8 cellular contexts compared by ENCODE assay signal in genomic region chr4:151031831-151032605, GRCh38. TPM values are rescaled to one million over a fixed set of nuclear protein-coding genes. Genes with fewer than 3 reads are reported as not detected.
DNase-seq lines count a peak whose midpoint lies in the region; TF ChIP-seq lines count a peak whose summit lies in the region.

No MANE protein-coding gene starts in this region.

- H3K27me3 ChIP-seq in H9 (ENCODE audit: insufficient read depth, low read length): no peaks in the 10 kb centered on the region

- H3T11ph ChIP-seq in H9 (ENCODE audit: low read length): no peak overlapping the region

- H3K14ac ChIP-seq in H9 (ENCODE audit: insufficient read depth, low read length): no peak overlapping the region

- no peak overlapping the region for H2BK120ac ChIP-seq in H9 (ENCODE audit: low read depth, low read length, poor library complexity, severe bottlenecking)

- H2BK20ac ChIP-seq in H9 (ENCODE audit: low read depth, low read length, poor library complexity, severe bottlenecking): no peak overlapping the region

- H3K4me1 Mint-ChIP-seq in H9: peaks cover 13 to 14% of the 10 kb centered on the region in 2 experiments
- H3K4me1 Mint-ChIP-seq in chondrocyte (ENCODE audit: low read depth): peaks cover 5% of the 10 kb centered on the region
- peaks cover 10% of the 10 kb centered on the region for H3K4me1 Mint-ChIP-seq in endothelial cell (ENCODE audit: unreplicated experiment)

- H3K9me3 Mint-ChIP-seq in H9: no peaks in the 10 kb centered on the region
- no peaks in the 10 kb centered on the region for H3K9me3 Mint-ChIP-seq in chondrocyte (ENCODE audit: low read depth)
- H3K9me3 Mint-ChIP-seq in endothelial cell (ENCODE audit: unreplicated experiment): no peaks in the 10 kb centered on the region

- H3K4me3 Mint-ChIP-seq in H9 (no peak overlapping the region), chondrocyte (ENCODE audit: unreplicated experiment) (no peak overlapping the region), endothelial cell (ENCODE audit: unreplicated experiment) (no peak overlapping the region)

- H4K5ac ChIP-seq in H9 (ENCODE audit: insufficient read length, low read depth, low read length): no peak overlapping the region

- no peak overlapping the region for H3K27ac ChIP-seq in H9 (ENCODE audit: insufficient read length, low read depth, low read length)

- no peaks in the 10 kb centered on the region for H3K79me1 ChIP-seq in H9 (ENCODE audit: insufficient read depth, low read depth, low read length, poor library complexity, severe bottlenecking)

- H3K4me2 ChIP-seq in H9 (ENCODE audit: insufficient read depth, insufficient read length, low read length): no peak overlapping the region

- DNase-seq in GM10248 (ENCODE audit: extremely low spot score): peak; percentile 40
- DNase-seq in H9: no peak
- peak; percentile 1 to 28 for DNase-seq in SW 1271 (lab: John Stamatoyannopoulos, UW)
- peak; percentile 54 for DNase-seq in fibroblast of peridontal ligament (ENCODE audit: extremely low read depth)
- no peak for DNase-seq in chondrocyte (ENCODE audit: low spot score)
- DNase-seq in SIG-M5 treated with dmso at 0.1 percent for 504 hours (lab: John Stamatoyannopoulos, UW; ENCODE audit: unreplicated experiment): no peak
- no peak for DNase-seq in NCI-H187 treated with DMSO at 0.1 percent for 48 hours (lab: John Stamatoyannopoulos, UW)
- no peak for DNase-seq in endothelial cell (ENCODE audit: low spot score)

- no peak overlapping the region for H2BK12ac ChIP-seq in H9 (ENCODE audit: insufficient read length, low read depth, low read length)

- H3K9me3 ChIP-seq in H9 (ENCODE audit: control insufficient read depth, low read depth, low read length): no peaks in the 10 kb centered on the region

- no peak overlapping the region for H2AFZ ChIP-seq in H9 (ENCODE audit: low read length)

- no peaks in the 10 kb centered on the region for H4K20me1 ChIP-seq in H9 (ENCODE audit: control insufficient read depth, insufficient read depth, insufficient read length)

- no peak overlapping the region for H2BK5ac ChIP-seq in H9 (ENCODE audit: insufficient read length, low read length)

- no CpG with 5 or more reads among the region's 12 CpGs for WGBS in H9 (ENCODE audit: extremely low coverage, insufficient read length, low lambda C conversion rate)

- H3K23me2 ChIP-seq in H9 (ENCODE audit: insufficient read length, low read depth, low read length, poor library complexity, severe bottlenecking): no peaks in the 10 kb centered on the region

- CTCF ChIA-PET in GM10248 (lab: Yijun Ruan, JAX): interaction anchor here (1.0 to 2.4 kb wide), 2 partner anchors 13 kb away, joined by 3 to 9 read pairs; no protein-coding TSS in a partner anchor

- H3K18ac ChIP-seq in H9 (ENCODE audit: insufficient read length, low read depth, low read length): no peak overlapping the region

- H4K91ac ChIP-seq in H9 (ENCODE audit: insufficient read length, low read depth, low read length): no peak overlapping the region

- no peak overlapping the region for H3K56ac ChIP-seq in H9 (ENCODE audit: insufficient read length, low read depth, low read length)

- no peak overlapping the region for H3K23ac ChIP-seq in H9 (ENCODE audit: insufficient read length, low read depth, low read length)

- H3K27me3 Mint-ChIP-seq in H9 (ENCODE audit: low read depth): no peaks in the 10 kb centered on the region
- no peaks in the 10 kb centered on the region for H3K27me3 Mint-ChIP-seq in chondrocyte (ENCODE audit: low read depth)
- H3K27me3 Mint-ChIP-seq in endothelial cell (ENCODE audit: unreplicated experiment): no peaks in the 10 kb centered on the region

- TF ChIP-seq CTCF in GM10248 (IDR thresholded peaks at IDR 0.05; ENCODE audit: control extremely low read depth, extremely low read depth, low read depth, missing control alignments) (no peak), H9 (conservative IDR thresholded peaks at IDR 0.05) (no peak), chondrocyte (IDR thresholded peaks at IDR 0.05) (no peak), endothelial cell (IDR thresholded peaks at IDR 0.05; ENCODE audit: unreplicated experiment) (no peak)

- H3K27ac Mint-ChIP-seq in H9 (peak overlapping the region; percentile 12 to 87 (median 45); a peak in 5 of 7 replicates), chondrocyte (ENCODE audit: unreplicated experiment) (no peak overlapping the region), endothelial cell (ENCODE audit: unreplicated experiment) (no peak overlapping the region)

- H2BK15ac ChIP-seq in H9 (ENCODE audit: low read depth, low read length): no peak overlapping the region

- peaks cover 1% of the 10 kb centered on the region; the same call in 1 of the 2 replicates for H3K79me2 ChIP-seq in H9 (ENCODE audit: insufficient read depth, low read length)

- no peak overlapping the region for H2AK5ac ChIP-seq in H9 (ENCODE audit: insufficient read length, low read length)

- no peak overlapping the region for H3K9ac ChIP-seq in H9 (ENCODE audit: extremely low read depth, insufficient read length, low read length)

- POLR2A ChIA-PET in GM10248 (lab: Yijun Ruan, JAX): interaction anchor here (0.7 to 0.8 kb wide), 2 partner anchors 67 to 79 kb away, joined by 7 to 9 read pairs; no protein-coding TSS in a partner anchor

- H3K4ac ChIP-seq in H9 (ENCODE audit: low read depth, low read length): no peak overlapping the region

- H3K36me3 Mint-ChIP-seq in H9 (ENCODE audit: insufficient read depth in 1 of 3, low read depth in 3 of 3): peaks cover 0 to 2% (median 0%) of the 10 kb centered on the region in 3 experiments; a peak in 1 of 7 replicates
- no peaks in the 10 kb centered on the region for H3K36me3 Mint-ChIP-seq in chondrocyte (ENCODE audit: low read depth)
- no peaks in the 10 kb centered on the region for H3K36me3 Mint-ChIP-seq in endothelial cell (ENCODE audit: low read depth, unreplicated experiment)

- no peak overlapping the region for H4K8ac ChIP-seq in H9 (replicated peaks; ENCODE audit: insufficient read length, low read depth, low read length)

- no peaks in the 10 kb centered on the region for H3K4me1 ChIP-seq in H9 (ENCODE audit: insufficient read depth, low read length)

RNA-seq across cellular contexts. Expression of gene LRBA, which starts 16.9 kb away (rescaled TPM):
- total RNA-seq in H9 (2021) (52.6 and 55.3 TPM in 2 replicates), chondrocyte (19.7 to 41.9 TPM (median 25.1 TPM) in 3 replicates), endothelial cell (ENCODE audit: unreplicated experiment) (44.3 TPM)

Comparison
In these comparisons a context has a peak if more than half of its experiments do, and no peak if none do; other contexts are left out.
1. DNase-seq: peak in GM10248 (single experiment), SW 1271 (2 of 2) and fibroblast of peridontal ligament (single experiment); none in H9 (single experiment), chondrocyte (single experiment), SIG-M5 treated with dmso at 0.1 percent for 504 hours (single experiment), NCI-H187 treated with DMSO at 0.1 percent for 48 hours (single experiment) and endothelial cell (single experiment).
2. H3K27ac Mint-ChIP-seq: peak in H9 (3 of 3); none in chondrocyte (single experiment) and endothelial cell (single experiment).